2 cellular contexts compared by ENCODE assay signal in the genomic region with DNA sequence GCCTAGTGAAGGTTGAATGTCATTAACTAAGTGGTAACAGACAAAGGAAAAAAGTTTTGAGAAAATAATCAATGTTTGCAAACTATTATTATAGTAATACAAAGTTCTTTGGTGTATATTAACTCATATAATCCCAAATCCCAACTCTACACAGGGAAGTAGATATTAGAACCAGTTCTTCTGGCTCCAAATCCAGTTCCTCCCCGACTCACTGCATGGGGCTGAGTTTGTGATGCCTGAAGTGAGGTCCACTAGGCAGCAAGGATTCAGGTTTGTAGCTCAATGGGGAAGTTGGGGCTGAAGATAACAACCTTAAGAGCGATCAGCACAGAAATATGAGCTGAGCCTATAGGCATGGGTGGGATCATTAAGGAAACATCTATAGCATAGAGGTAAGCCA.
TF ChIP-seq lines count a peak whose summit lies in the region.

No MANE protein-coding gene starts in this region.

TF ChIP-seq in SK-N-SH, 30 proteins besides CTCF, POLR2A, EP300 and RAD21:
- TF ChIP-seq RXRA (IDR thresholded peaks at IDR 0.05; ENCODE audit: borderline replicate concordance, low read depth): no peak
- TF ChIP-seq GABPA (IDR thresholded peaks at IDR 0.05; ENCODE audit: low read depth): no peak
- TF ChIP-seq JUND (IDR thresholded peaks at IDR 0.05): no peak
- TF ChIP-seq TAF1 (IDR thresholded peaks at IDR 0.05; ENCODE audit: borderline replicate concordance, low read depth, low read length): no peak
- TF ChIP-seq, protein P1, sequence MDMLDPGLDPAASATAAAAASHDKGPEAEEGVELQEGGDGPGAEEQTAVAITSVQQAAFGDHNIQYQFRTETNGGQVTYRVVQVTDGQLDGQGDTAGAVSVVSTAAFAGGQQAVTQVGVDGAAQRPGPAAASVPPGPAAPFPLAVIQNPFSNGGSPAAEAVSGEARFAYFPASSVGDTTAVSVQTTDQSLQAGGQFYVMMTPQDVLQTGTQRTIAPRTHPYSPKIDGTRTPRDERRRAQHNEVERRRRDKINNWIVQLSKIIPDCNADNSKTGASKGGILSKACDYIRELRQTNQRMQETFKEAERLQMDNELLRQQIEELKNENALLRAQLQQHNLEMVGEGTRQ (IDR thresholded peaks at IDR 0.05; ENCODE audit: borderline replicate concordance, low read depth, low read length): no peak
- TF ChIP-seq RFX5 (IDR thresholded peaks at IDR 0.05; ENCODE audit: low read length): no peak
- no peak for TF ChIP-seq RCOR1 (IDR thresholded peaks at IDR 0.05; ENCODE audit: low read length)
- TF ChIP-seq TEAD4 (IDR thresholded peaks at IDR 0.05; ENCODE audit: borderline replicate concordance, insufficient read depth): no peak
- no peak for TF ChIP-seq CHD2 (IDR thresholded peaks at IDR 0.05; ENCODE audit: low read length, partially characterized antibody)
- TF ChIP-seq TCF12 (IDR thresholded peaks at IDR 0.05): no peak
- TF ChIP-seq YY1 (IDR thresholded peaks at IDR 0.05; ENCODE audit: low read depth): no peak
- TF ChIP-seq EZH2phosphoT487 (IDR thresholded peaks at IDR 0.05; ENCODE audit: borderline replicate concordance, low read depth): no peak
- TF ChIP-seq, protein P2, sequence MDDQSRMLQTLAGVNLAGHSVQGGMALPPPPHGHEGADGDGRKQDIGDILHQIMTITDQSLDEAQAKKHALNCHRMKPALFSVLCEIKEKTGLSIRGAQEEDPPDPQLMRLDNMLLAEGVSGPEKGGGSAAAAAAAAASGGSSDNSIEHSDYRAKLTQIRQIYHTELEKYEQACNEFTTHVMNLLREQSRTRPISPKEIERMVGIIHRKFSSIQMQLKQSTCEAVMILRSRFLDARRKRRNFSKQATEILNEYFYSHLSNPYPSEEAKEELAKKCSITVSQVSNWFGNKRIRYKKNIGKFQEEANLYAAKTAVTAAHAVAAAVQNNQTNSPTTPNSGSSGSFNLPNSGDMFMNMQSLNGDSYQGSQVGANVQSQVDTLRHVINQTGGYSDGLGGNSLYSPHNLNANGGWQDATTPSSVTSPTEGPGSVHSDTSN (IDR thresholded peaks at IDR 0.05): no peak
- TF ChIP-seq NFIC (IDR thresholded peaks at IDR 0.05; ENCODE audit: borderline replicate concordance): no peak
- TF ChIP-seq, protein P3, sequence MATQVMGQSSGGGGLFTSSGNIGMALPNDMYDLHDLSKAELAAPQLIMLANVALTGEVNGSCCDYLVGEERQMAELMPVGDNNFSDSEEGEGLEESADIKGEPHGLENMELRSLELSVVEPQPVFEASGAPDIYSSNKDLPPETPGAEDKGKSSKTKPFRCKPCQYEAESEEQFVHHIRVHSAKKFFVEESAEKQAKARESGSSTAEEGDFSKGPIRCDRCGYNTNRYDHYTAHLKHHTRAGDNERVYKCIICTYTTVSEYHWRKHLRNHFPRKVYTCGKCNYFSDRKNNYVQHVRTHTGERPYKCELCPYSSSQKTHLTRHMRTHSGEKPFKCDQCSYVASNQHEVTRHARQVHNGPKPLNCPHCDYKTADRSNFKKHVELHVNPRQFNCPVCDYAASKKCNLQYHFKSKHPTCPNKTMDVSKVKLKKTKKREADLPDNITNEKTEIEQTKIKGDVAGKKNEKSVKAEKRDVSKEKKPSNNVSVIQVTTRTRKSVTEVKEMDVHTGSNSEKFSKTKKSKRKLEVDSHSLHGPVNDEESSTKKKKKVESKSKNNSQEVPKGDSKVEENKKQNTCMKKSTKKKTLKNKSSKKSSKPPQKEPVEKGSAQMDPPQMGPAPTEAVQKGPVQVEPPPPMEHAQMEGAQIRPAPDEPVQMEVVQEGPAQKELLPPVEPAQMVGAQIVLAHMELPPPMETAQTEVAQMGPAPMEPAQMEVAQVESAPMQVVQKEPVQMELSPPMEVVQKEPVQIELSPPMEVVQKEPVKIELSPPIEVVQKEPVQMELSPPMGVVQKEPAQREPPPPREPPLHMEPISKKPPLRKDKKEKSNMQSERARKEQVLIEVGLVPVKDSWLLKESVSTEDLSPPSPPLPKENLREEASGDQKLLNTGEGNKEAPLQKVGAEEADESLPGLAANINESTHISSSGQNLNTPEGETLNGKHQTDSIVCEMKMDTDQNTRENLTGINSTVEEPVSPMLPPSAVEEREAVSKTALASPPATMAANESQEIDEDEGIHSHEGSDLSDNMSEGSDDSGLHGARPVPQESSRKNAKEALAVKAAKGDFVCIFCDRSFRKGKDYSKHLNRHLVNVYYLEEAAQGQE (IDR thresholded peaks at IDR 0.05; ENCODE audit: low read depth, low read length): no peak
- TF ChIP-seq, protein P4, sequence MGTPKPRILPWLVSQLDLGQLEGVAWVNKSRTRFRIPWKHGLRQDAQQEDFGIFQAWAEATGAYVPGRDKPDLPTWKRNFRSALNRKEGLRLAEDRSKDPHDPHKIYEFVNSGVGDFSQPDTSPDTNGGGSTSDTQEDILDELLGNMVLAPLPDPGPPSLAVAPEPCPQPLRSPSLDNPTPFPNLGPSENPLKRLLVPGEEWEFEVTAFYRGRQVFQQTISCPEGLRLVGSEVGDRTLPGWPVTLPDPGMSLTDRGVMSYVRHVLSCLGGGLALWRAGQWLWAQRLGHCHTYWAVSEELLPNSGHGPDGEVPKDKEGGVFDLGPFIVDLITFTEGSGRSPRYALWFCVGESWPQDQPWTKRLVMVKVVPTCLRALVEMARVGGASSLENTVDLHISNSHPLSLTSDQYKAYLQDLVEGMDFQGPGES (IDR thresholded peaks at IDR 0.05; ENCODE audit: low read depth, low read length): no peak
- TF ChIP-seq, protein P5, sequence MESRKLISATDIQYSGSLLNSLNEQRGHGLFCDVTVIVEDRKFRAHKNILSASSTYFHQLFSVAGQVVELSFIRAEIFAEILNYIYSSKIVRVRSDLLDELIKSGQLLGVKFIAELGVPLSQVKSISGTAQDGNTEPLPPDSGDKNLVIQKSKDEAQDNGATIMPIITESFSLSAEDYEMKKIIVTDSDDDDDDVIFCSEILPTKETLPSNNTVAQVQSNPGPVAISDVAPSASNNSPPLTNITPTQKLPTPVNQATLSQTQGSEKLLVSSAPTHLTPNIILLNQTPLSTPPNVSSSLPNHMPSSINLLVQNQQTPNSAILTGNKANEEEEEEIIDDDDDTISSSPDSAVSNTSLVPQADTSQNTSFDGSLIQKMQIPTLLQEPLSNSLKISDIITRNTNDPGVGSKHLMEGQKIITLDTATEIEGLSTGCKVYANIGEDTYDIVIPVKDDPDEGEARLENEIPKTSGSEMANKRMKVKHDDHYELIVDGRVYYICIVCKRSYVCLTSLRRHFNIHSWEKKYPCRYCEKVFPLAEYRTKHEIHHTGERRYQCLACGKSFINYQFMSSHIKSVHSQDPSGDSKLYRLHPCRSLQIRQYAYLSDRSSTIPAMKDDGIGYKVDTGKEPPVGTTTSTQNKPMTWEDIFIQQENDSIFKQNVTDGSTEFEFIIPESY (IDR thresholded peaks at IDR 0.05; ENCODE audit: borderline replicate concordance, low read depth): no peak
- no peak for TF ChIP-seq SIN3A (IDR thresholded peaks at IDR 0.05; ENCODE audit: borderline replicate concordance, low read depth, low read length)
- TF ChIP-seq FOXJ3 (CRISPR knock-in tag; IDR thresholded peaks at IDR 0.05): no peak
- TF ChIP-seq POLR2AphosphoS5 (IDR thresholded peaks at IDR 0.05; ENCODE audit: low read depth, low read length): no peak

TF ChIP-seq in SK-N-SH treated with all-trans-retinoic acid at 6 μM for 48 hours, 23 proteins besides CTCF, POLR2A, EP300 and RAD21:
- TF ChIP-seq, protein P6, sequence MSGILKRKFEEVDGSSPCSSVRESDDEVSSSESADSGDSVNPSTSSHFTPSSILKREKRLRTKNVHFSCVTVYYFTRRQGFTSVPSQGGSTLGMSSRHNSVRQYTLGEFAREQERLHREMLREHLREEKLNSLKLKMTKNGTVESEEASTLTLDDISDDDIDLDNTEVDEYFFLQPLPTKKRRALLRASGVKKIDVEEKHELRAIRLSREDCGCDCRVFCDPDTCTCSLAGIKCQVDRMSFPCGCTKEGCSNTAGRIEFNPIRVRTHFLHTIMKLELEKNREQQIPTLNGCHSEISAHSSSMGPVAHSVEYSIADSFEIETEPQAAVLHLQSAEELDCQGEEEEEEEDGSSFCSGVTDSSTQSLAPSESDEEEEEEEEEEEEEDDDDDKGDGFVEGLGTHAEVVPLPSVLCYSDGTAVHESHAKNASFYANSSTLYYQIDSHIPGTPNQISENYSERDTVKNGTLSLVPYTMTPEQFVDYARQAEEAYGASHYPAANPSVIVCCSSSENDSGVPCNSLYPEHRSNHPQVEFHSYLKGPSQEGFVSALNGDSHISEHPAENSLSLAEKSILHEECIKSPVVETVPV (CRISPR knock-in tag; IDR thresholded peaks at IDR 0.05): no peak
- TF ChIP-seq, protein P7, sequence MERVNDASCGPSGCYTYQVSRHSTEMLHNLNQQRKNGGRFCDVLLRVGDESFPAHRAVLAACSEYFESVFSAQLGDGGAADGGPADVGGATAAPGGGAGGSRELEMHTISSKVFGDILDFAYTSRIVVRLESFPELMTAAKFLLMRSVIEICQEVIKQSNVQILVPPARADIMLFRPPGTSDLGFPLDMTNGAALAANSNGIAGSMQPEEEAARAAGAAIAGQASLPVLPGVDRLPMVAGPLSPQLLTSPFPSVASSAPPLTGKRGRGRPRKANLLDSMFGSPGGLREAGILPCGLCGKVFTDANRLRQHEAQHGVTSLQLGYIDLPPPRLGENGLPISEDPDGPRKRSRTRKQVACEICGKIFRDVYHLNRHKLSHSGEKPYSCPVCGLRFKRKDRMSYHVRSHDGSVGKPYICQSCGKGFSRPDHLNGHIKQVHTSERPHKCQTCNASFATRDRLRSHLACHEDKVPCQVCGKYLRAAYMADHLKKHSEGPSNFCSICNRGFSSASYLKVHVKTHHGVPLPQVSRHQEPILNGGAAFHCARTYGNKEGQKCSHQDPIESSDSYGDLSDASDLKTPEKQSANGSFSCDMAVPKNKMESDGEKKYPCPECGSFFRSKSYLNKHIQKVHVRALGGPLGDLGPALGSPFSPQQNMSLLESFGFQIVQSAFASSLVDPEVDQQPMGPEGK (CRISPR knock-in tag; IDR thresholded peaks at IDR 0.05; ENCODE audit: borderline replicate concordance): no peak
- no peak for TF ChIP-seq ZNF70 (CRISPR knock-in tag; IDR thresholded peaks at IDR 0.05)
- TF ChIP-seq, protein P8, sequence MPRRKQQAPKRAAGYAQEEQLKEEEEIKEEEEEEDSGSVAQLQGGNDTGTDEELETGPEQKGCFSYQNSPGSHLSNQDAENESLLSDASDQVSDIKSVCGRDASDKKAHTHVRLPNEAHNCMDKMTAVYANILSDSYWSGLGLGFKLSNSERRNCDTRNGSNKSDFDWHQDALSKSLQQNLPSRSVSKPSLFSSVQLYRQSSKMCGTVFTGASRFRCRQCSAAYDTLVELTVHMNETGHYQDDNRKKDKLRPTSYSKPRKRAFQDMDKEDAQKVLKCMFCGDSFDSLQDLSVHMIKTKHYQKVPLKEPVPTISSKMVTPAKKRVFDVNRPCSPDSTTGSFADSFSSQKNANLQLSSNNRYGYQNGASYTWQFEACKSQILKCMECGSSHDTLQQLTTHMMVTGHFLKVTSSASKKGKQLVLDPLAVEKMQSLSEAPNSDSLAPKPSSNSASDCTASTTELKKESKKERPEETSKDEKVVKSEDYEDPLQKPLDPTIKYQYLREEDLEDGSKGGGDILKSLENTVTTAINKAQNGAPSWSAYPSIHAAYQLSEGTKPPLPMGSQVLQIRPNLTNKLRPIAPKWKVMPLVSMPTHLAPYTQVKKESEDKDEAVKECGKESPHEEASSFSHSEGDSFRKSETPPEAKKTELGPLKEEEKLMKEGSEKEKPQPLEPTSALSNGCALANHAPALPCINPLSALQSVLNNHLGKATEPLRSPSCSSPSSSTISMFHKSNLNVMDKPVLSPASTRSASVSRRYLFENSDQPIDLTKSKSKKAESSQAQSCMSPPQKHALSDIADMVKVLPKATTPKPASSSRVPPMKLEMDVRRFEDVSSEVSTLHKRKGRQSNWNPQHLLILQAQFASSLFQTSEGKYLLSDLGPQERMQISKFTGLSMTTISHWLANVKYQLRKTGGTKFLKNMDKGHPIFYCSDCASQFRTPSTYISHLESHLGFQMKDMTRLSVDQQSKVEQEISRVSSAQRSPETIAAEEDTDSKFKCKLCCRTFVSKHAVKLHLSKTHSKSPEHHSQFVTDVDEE (CRISPR knock-in tag; IDR thresholded peaks at IDR 0.05): no peak
- no peak for TF ChIP-seq GLIS3 (CRISPR knock-in tag; IDR thresholded peaks at IDR 0.05)
- no peak for TF ChIP-seq ZNF8 (CRISPR knock-in tag; IDR thresholded peaks at IDR 0.05)
- no peak for TF ChIP-seq PPARA (CRISPR knock-in tag; IDR thresholded peaks at IDR 0.05; ENCODE audit: borderline replicate concordance)
- TF ChIP-seq ZFP3 (CRISPR knock-in tag; IDR thresholded peaks at IDR 0.05): no peak
- no peak for TF ChIP-seq OSR1 (CRISPR knock-in tag; IDR thresholded peaks at IDR 0.05)
- no peak for TF ChIP-seq ZC3H10 (CRISPR knock-in tag; IDR thresholded peaks at IDR 0.05)
TF ChIP-seq in SK-N-SH treated with all-trans-retinoic acid at 6 μM for 48 hours: peak in this region for 0.
